22 cellular contexts compared by ENCODE assay signal in the genomic region with DNA sequence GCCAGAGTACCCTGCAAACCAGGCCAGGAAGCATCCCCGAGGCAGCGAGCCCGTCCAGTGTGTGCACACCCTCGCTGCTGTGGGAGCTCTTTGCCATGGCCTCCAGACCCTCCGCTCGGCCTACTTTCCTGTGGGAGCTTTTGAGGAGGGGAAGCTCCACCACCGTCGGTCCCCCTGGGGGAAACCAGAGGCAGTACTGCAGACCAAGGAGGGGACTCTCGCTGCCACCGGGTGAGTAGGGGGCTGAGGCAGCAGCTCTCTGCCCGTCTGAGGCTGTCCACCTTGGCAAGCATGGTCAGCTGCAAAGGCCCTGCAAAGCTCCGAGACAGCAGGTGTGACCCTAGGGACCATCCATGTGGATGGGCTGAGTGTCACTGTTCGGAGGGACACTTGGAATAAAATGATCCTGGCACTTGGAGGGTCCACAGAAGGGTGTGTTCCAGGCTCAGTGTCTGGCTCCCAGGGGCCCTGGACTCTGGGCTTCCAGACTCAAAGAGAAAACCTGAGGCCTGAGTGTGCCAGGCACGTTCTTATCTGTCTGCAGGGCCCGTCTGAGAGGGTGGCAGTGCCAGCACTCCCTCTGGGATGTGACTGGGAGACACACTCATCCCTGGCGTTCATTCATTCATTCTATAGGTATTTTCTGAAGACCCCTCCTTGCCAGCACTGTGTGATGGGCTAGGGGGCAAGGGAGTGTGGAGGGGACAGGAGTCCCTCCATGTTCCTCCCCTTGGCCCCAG.
DNase-seq lines count a peak whose midpoint lies in the region; ATAC-seq and TF ChIP-seq lines count a peak whose summit lies in the region.
"Had no signal": no experiment of that assay in that cellular context is flagged by ENCODE, and none has a peak within 500 bp of the region (broad histone marks: within the 10 kb centered on the region; RNA-seq: fewer than 3 reads in every experiment).

No MANE protein-coding gene starts in this region.

- H3K4me1 Mint-ChIP-seq in mesothelial cell of epicardium: peaks cover 13% of the 10 kb centered on the region
- H3K4me1 Mint-ChIP-seq: activated CD4-positive, alpha-beta T cell treated with anti-CD3 and anti-CD28 coated beads for 36 hours had no signal

- H3K4me1 ChIP-seq in heart left ventricle (peaks cover 0 to 5% (median 0%) of the 10 kb centered on the region in 12 donors), right atrium auricular region (no peaks in the 10 kb centered on the region), RWPE2 (ENCODE audit: insufficient read depth, poor library complexity, severe bottlenecking) (no peaks in the 10 kb centered on the region)
- H3K4me1 ChIP-seq: colonic mucosa had no signal

- H3K27me3 Mint-ChIP-seq in mesothelial cell of epicardium (ENCODE audit: low read depth): no peaks in the 10 kb centered on the region
- H3K27me3 Mint-ChIP-seq: activated CD4-positive, alpha-beta T cell treated with anti-CD3 and anti-CD28 coated beads for 36 hours; activated naive CD8-positive, alpha-beta T cell; type B pancreatic cell had no signal

- ATAC-seq in heart left ventricle (no peak), RWPE2 (ENCODE audit: low read depth) (no peak), GM19023 (IDR thresholded peaks at IDR 0.05; ENCODE audit: unreplicated experiment) (no peak)
- ATAC-seq: activated CD4-positive, alpha-beta T cell treated with anti-CD3 and anti-CD28 coated beads for 36 hours had no signal

- no peaks in the 10 kb centered on the region for H3K36me3 ChIP-seq in heart left ventricle
- no peaks in the 10 kb centered on the region for H3K36me3 ChIP-seq in right atrium auricular region
- H3K36me3 ChIP-seq in RWPE2 (ENCODE audit: low read depth): no peaks in the 10 kb centered on the region
- no peaks in the 10 kb centered on the region for H3K36me3 ChIP-seq in WERI-Rb-1
- H3K36me3 ChIP-seq: colonic mucosa had no signal

- TF ChIP-seq CTCF in heart left ventricle (IDR thresholded peaks at IDR 0.05): no peak
- TF ChIP-seq CTCF in right atrium auricular region (IDR thresholded peaks at IDR 0.05): no peak
- TF ChIP-seq CTCF in RWPE2 (IDR thresholded peaks at IDR 0.05; ENCODE audit: poor library complexity, severe bottlenecking): no peak
- TF ChIP-seq CTCF in mesothelial cell of epicardium (IDR thresholded peaks at IDR 0.05; ENCODE audit: unreplicated experiment): no peak
- no peak for TF ChIP-seq CTCF in WERI-Rb-1 (IDR thresholded peaks at IDR 0.05; ENCODE audit: low read depth, low read length)

- no peak overlapping the region for H3K27ac ChIP-seq in heart left ventricle
- H3K27ac ChIP-seq in right atrium auricular region: no peak overlapping the region
- no peak overlapping the region for H3K27ac ChIP-seq in RWPE2 (ENCODE audit: poor library complexity, severe bottlenecking)
- no peak overlapping the region for H3K27ac ChIP-seq in WERI-Rb-1
- H3K27ac ChIP-seq: C4-2B, colonic mucosa had no signal

- H3K9me3 ChIP-seq in heart left ventricle: no peaks in the 10 kb centered on the region
- H3K9me3 ChIP-seq in right atrium auricular region: no peaks in the 10 kb centered on the region
- no peaks in the 10 kb centered on the region for H3K9me3 ChIP-seq in RWPE2 (ENCODE audit: severe bottlenecking)
- no peaks in the 10 kb centered on the region for H3K9me3 ChIP-seq in WERI-Rb-1 (ENCODE audit: severe bottlenecking)
- H3K9me3 ChIP-seq: colonic mucosa had no signal

- H3K27ac Mint-ChIP-seq in mesothelial cell of epicardium: no peak overlapping the region
- H3K27ac Mint-ChIP-seq: activated CD4-positive, alpha-beta T cell treated with anti-CD3 and anti-CD28 coated beads for 36 hours; activated naive CD8-positive, alpha-beta T cell; T-helper 1 cell treated with Interleukin-12 subunit alpha and Interleukin-12 subunit beta and Interleukin-4 antibody, amounts not matched to agents 30 μg/mL and 1 μg/mL, for 36 hours; type B pancreatic cell had no signal

- intact Hi-C loops in heart left ventricle (cut with DNase I): no loop called here

- WGBS in heart left ventricle, 4 donors: 86 to 91% (median 90%) methylated on average over 16 of the region's 16 CpGs

- no peak overlapping the region for H3K4me3 ChIP-seq in heart left ventricle
- no peak overlapping the region for H3K4me3 ChIP-seq in right atrium auricular region
- H3K4me3 ChIP-seq in RWPE2 (ENCODE audit: severe bottlenecking): no peak overlapping the region
- no peak overlapping the region for H3K4me3 ChIP-seq in WERI-Rb-1 (ENCODE audit: low read depth, low read length)
- H3K4me3 ChIP-seq: colonic mucosa had no signal

- H3K27me3 ChIP-seq in heart left ventricle: no peaks in the 10 kb centered on the region
- no peaks in the 10 kb centered on the region for H3K27me3 ChIP-seq in right atrium auricular region
- H3K27me3 ChIP-seq in RWPE2 (ENCODE audit: insufficient read depth, poor library complexity, severe bottlenecking): no peaks in the 10 kb centered on the region
- peaks cover 9% of the 10 kb centered on the region for H3K27me3 ChIP-seq in WERI-Rb-1 (ENCODE audit: insufficient read depth, low read depth, severe bottlenecking)
- H3K27me3 ChIP-seq: colonic mucosa had no signal

- TF ChIP-seq POLR2A in heart left ventricle (IDR thresholded peaks at IDR 0.05): no peak

- H3K36me3 Mint-ChIP-seq in mesothelial cell of epicardium: no peaks in the 10 kb centered on the region
- H3K36me3 Mint-ChIP-seq: activated naive CD8-positive, alpha-beta T cell; type B pancreatic cell had no signal

- DNase-seq in heart left ventricle (peak in 3 of 5 donors; percentile 8 to 35 (median 18)), right atrium auricular region (ENCODE audit: low spot score) (no peak), RWPE2 (ENCODE audit: low spot score) (peak; percentile 50), mesothelial cell of epicardium (ENCODE audit: low spot score in 2 of 2, unreplicated experiment in 2 of 2) (peak; percentile 12 to 33), NCI-H510A (lab: John Stamatoyannopoulos, UW) (no peak), WERI-Rb-1 (no peak)
- DNase-seq: activated CD4-positive, alpha-beta T cell treated with anti-CD3 and anti-CD28 coated beads for 36 hours; anterior cingulate cortex; Calu3; colonic mucosa; effector memory CD4-positive, alpha-beta T cell; erythroblast; mesenchymal stem cell; NCI-H1436; NCI-H2081 treated with DMSO at 0.1 percent for 48 hours; NCI-H226; stimulated activated CD4-positive, alpha-beta T cell treated with anti-CD3 and anti-CD28 coated beads, Interleukin-2, amount 100 ng/mL, for 48 hours had no signal

- no peak overlapping the region for H3K4me3 Mint-ChIP-seq in mesothelial cell of epicardium
- H3K4me3 Mint-ChIP-seq: activated CD4-positive, alpha-beta T cell treated with anti-CD3 and anti-CD28 coated beads for 36 hours; activated naive CD8-positive, alpha-beta T cell; T-helper 1 cell treated with Interleukin-12 subunit alpha and Interleukin-12 subunit beta and Interleukin-4 antibody, amounts not matched to agents 30 μg/mL and 1 μg/mL, for 36 hours; type B pancreatic cell had no signal

- no peaks in the 10 kb centered on the region for H3K9me3 Mint-ChIP-seq in mesothelial cell of epicardium
- H3K9me3 Mint-ChIP-seq: T-helper 1 cell treated with Interleukin-12 subunit alpha and Interleukin-12 subunit beta and Interleukin-4 antibody, amounts not matched to agents 30 μg/mL and 1 μg/mL, for 36 hours; type B pancreatic cell had no signal

Comparison
In these comparisons a context has a peak if more than half of its experiments do, and no peak if none do; other contexts are left out.
1. DNase-seq: peak in heart left ventricle (3 of 5), RWPE2 (single experiment) and mesothelial cell of epicardium (2 of 2); none in right atrium auricular region (single experiment), NCI-H510A (single experiment) and WERI-Rb-1 (single experiment).